In genomic region chr7:19116121-19117080, GRCh38 we compare ENCODE assay signal across 9 cellular contexts. TPM values are rescaled to one million over a fixed set of nuclear protein-coding genes. Genes with fewer than 3 reads are reported as not detected.
A peak's percentile ranks its signal among the peaks of the same experiment; 100 is the strongest.
DNase-seq lines count a peak whose midpoint lies in the region; ATAC-seq and TF ChIP-seq lines count a peak whose summit lies in the region.
"Had no signal": no experiment of that assay in that cellular context is flagged by ENCODE, and none has a peak within 500 bp of the region (broad histone marks: within the 10 kb centered on the region; RNA-seq: fewer than 3 reads in every experiment).

No MANE protein-coding gene starts in this region.

- no peak for ATAC-seq in SK-N-SH treated with all-trans-retinoic acid at 6 μM for 48 hours

- peak overlapping the region; percentile 95 for H3K9ac ChIP-seq in SK-N-SH
- peak overlapping the region; percentile 50; the same call in 1 of the 2 replicates for H3K9ac ChIP-seq in MM.1S (ENCODE audit: low read length)

- H3K4me2 ChIP-seq in SK-N-SH (peak overlapping the region; percentile 88), MM.1S (ENCODE audit: low read depth, low read length) (peak overlapping the region; percentile 96)

- peak overlapping the region; percentile 96 to 100 for H3K27ac ChIP-seq in SK-N-SH (ENCODE audit: low read depth in 2 of 2, low read length in 1 of 2)
- no peak overlapping the region for H3K27ac ChIP-seq in MM.1S (ENCODE audit: low read length)
- H3K27ac ChIP-seq in adrenal gland, result peak overlapping the region in 2 of 5 donors; percentile 17 to 77
- peak overlapping the region in 4 of 5 donors; percentile 8 to 84 (median 58) for H3K27ac ChIP-seq in stomach
- no peak overlapping the region for H3K27ac ChIP-seq in caudate nucleus (ENCODE audit: low read depth, low read length)

- H3K9me2 ChIP-seq in SK-N-SH, result no peaks in the 10 kb centered on the region
- no peaks in the 10 kb centered on the region for H3K9me2 ChIP-seq in MM.1S (replicated peaks; ENCODE audit: insufficient read depth, low read length)

- H2AFZ ChIP-seq in SK-N-SH (ENCODE audit: low read depth) (no peak overlapping the region), MM.1S (ENCODE audit: low read length) (peak overlapping the region; percentile 93)

- H3K27me3 ChIP-seq in SK-N-SH (ENCODE audit: insufficient read depth) (no peaks in the 10 kb centered on the region), MM.1S (replicated peaks; ENCODE audit: insufficient read depth, low read length) (peaks cover 6% of the 10 kb centered on the region; the same call in 1 of the 2 replicates), adrenal gland (peaks cover 55% of the 10 kb centered on the region), stomach (peaks cover 7 to 97% (median 84%) of the 10 kb centered on the region in 3 donors)

- H3F3A ChIP-seq in SK-N-SH (replicated peaks; ENCODE audit: insufficient read depth), result peaks cover 44% of the 10 kb centered on the region
- H3F3A ChIP-seq in MM.1S (ENCODE audit: insufficient read depth, low read length), result no peaks in the 10 kb centered on the region

- peaks cover 86% of the 10 kb centered on the region for H3K79me2 ChIP-seq in SK-N-SH (ENCODE audit: insufficient read depth)
- H3K79me2 ChIP-seq in MM.1S (ENCODE audit: low read length), result no peaks in the 10 kb centered on the region

- H3K36me3 ChIP-seq in SK-N-SH (replicated peaks in 1 of 2; ENCODE audit: control insufficient read depth in 1 of 2, insufficient read depth in 2 of 2, low read length in 1 of 2) (peaks cover 44 to 47% of the 10 kb centered on the region in 2 experiments), MM.1S (replicated peaks; ENCODE audit: insufficient read depth, low read length) (no peaks in the 10 kb centered on the region), adrenal gland (replicated peaks in 1 of 2) (no peaks in the 10 kb centered on the region), stomach (no peaks in the 10 kb centered on the region)

- DNase-seq in SK-N-SH (peak; percentile 72), MM.1S (peak; percentile 24), adrenal gland (peak in 5 of 7 donors; percentile 19 to 32 (median 24)), iPS-NIHi11 (ENCODE audit: low spot score) (peak; percentile 39), stomach (no peak), caudate nucleus (lab: John Stamatoyannopoulos, UW) (no peak), G401 (ENCODE audit: low spot score) (no peak)

- H3K9me3 ChIP-seq in SK-N-SH (no peaks in the 10 kb centered on the region), MM.1S (replicated peaks; ENCODE audit: insufficient read depth, low read length) (no peaks in the 10 kb centered on the region), adrenal gland (replicated peaks in 1 of 3) (no peaks in the 10 kb centered on the region), stomach (no peaks in the 10 kb centered on the region)

- POLR2A ChIA-PET in SK-N-SH (lab: Yijun Ruan, JAX), result interaction anchor here (1.1 to 6.6 kb wide), 17 partner anchors 9 to 620 kb away, joined by 3 to 151 read pairs (median 8); partner anchors contain the start of gene HDAC9

- intact Hi-C loops in adrenal gland (cut with DNase I) (no loop called here), stomach (cut with DNase I; ENCODE audit: low total_unique reads) (no loop called here)

- TF ChIP-seq RAD21 in SK-N-SH (IDR thresholded peaks at IDR 0.05; ENCODE audit: low read length), result no peak

- TF ChIP-seq EP300 in SK-N-SH (IDR thresholded peaks at IDR 0.05; ENCODE audit: borderline replicate concordance in 1 of 2, low read depth in 1 of 2, low read length in 1 of 2) (no peak), stomach (IDR thresholded peaks at IDR 0.05) (no peak)

- in situ Hi-C loops in G401 (cut with HindIII; ENCODE audit: low sequenced_read_pairs), result no loop called here

- no peak for TF ChIP-seq POLR2A in adrenal gland (IDR thresholded peaks at IDR 0.05)
- no peak for TF ChIP-seq POLR2A in stomach (IDR thresholded peaks at IDR 0.05)

- TF ChIP-seq CTCF in SK-N-SH (IDR thresholded peaks at IDR 0.05), result no peak
- TF ChIP-seq CTCF in MM.1S (IDR thresholded peaks at IDR 0.05; ENCODE audit: low read length), result no peak
- TF ChIP-seq CTCF in adrenal gland (IDR thresholded peaks at IDR 0.05), result no peak
- TF ChIP-seq CTCF in stomach (IDR thresholded peaks at IDR 0.05), result no peak

- H3K4me1 ChIP-seq in SK-N-SH (ENCODE audit: control insufficient read depth in 1 of 2, insufficient read depth in 2 of 2, low read depth in 1 of 2, low read length in 1 of 2) (peaks cover 7 to 26% of the 10 kb centered on the region in 2 experiments; a peak in 3 of 4 replicates), MM.1S (ENCODE audit: low read length) (0 out of 2 replicates have a peak, but pooled peaks cover 4% of the 10 kb centered on the region), adrenal gland (replicated peaks in 1 of 2) (peaks cover 4 to 11% of the 10 kb centered on the region in 2 donors), stomach (peaks cover 11 to 44% (median 31%) of the 10 kb centered on the region in 4 donors)

- CTCF ChIA-PET in SK-N-SH (lab: Yijun Ruan, JAX), result interaction anchor here (0.8 to 10.2 kb wide), 7 partner anchors 8 to 525 kb away, joined by 3 to 92 read pairs (median 4); no protein-coding TSS in a partner anchor

- H4K20me1 ChIP-seq in SK-N-SH (ENCODE audit: insufficient read depth) (peaks cover 30% of the 10 kb centered on the region), MM.1S (ENCODE audit: insufficient read depth, low read length) (no peaks in the 10 kb centered on the region)

- 1% methylated on average over 34 of the region's 69 CpGs for WGBS in SK-N-SH (ENCODE audit: low lambda C conversion rate)
- WGBS in adrenal gland, 4 donors, result 1 to 2% (median 2%) methylated on average over 16 to 69 of the region's 69 CpGs
- 1 to 4% (median 3%) methylated on average over 29 to 69 of the region's 69 CpGs for WGBS in stomach, 5 donors

- H3K4me3 ChIP-seq in SK-N-SH (ENCODE audit: low read depth in 2 of 2, low read length in 1 of 2) (peak overlapping the region; percentile 92 to 100), MM.1S (ENCODE audit: low read length) (peak overlapping the region; percentile 96), adrenal gland (peak overlapping the region in 3 of 4 donors; percentile 7 to 56 (median 46)), stomach (peak overlapping the region; percentile 58 to 70 (median 65))

TF ChIP-seq in SK-N-SH, 30 proteins besides CTCF, POLR2A, EP300 and RAD21 (continues in another document):
- TF ChIP-seq FOXM1 (IDR thresholded peaks at IDR 0.05; ENCODE audit: low read depth) (no peak; the same call in 1 of the 2 replicates), FOXJ3 (CRISPR knock-in tag; IDR thresholded peaks at IDR 0.05) (no peak), ELF1 (IDR thresholded peaks at IDR 0.05) (0 out of 2 replicates have a peak, but pooled peaks have one; percentile 4), TAF1 (IDR thresholded peaks at IDR 0.05; ENCODE audit: borderline replicate concordance, low read depth, low read length) (peak; percentile 24), MEF2A (IDR thresholded peaks at IDR 0.05; ENCODE audit: borderline replicate concordance, low read depth) (no peak), MAX (IDR thresholded peaks at IDR 0.05; ENCODE audit: low read depth) (no peak), JUND (IDR thresholded peaks at IDR 0.05) (0 out of 2 replicates have a peak, but pooled peaks have one; percentile 13), POLR2AphosphoS5 (IDR thresholded peaks at IDR 0.05; ENCODE audit: low read depth, low read length) (no peak; the same call in 1 of the 2 replicates), SIN3A (IDR thresholded peaks at IDR 0.05; ENCODE audit: borderline replicate concordance, low read depth, low read length) (no peak; the same call in 1 of the 2 replicates)

TF ChIP-seq in SK-N-SH treated with all-trans-retinoic acid at 6 μM for 48 hours, 23 proteins besides CTCF, POLR2A, EP300 and RAD21 (continues in another document):
- TF ChIP-seq BACH2 (CRISPR knock-in tag; IDR thresholded peaks at IDR 0.05; ENCODE audit: borderline replicate concordance) (no peak), ESRRG (CRISPR knock-in tag; IDR thresholded peaks at IDR 0.05) (no peak), ZNF8 (CRISPR knock-in tag; IDR thresholded peaks at IDR 0.05) (no peak), CREB5 (CRISPR knock-in tag; IDR thresholded peaks at IDR 0.05; ENCODE audit: low read depth) (no peak)
- TF ChIP-seq, protein P1, sequence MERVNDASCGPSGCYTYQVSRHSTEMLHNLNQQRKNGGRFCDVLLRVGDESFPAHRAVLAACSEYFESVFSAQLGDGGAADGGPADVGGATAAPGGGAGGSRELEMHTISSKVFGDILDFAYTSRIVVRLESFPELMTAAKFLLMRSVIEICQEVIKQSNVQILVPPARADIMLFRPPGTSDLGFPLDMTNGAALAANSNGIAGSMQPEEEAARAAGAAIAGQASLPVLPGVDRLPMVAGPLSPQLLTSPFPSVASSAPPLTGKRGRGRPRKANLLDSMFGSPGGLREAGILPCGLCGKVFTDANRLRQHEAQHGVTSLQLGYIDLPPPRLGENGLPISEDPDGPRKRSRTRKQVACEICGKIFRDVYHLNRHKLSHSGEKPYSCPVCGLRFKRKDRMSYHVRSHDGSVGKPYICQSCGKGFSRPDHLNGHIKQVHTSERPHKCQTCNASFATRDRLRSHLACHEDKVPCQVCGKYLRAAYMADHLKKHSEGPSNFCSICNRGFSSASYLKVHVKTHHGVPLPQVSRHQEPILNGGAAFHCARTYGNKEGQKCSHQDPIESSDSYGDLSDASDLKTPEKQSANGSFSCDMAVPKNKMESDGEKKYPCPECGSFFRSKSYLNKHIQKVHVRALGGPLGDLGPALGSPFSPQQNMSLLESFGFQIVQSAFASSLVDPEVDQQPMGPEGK (CRISPR knock-in tag; IDR thresholded peaks at IDR 0.05; ENCODE audit: borderline replicate concordance), result no peak

RNA-seq across cellular contexts. Expression of gene TWIST1, which starts 1.0 kb away (rescaled TPM):
- polyA plus RNA-seq in SK-N-SH (2012; rRNA removed) (162 and 170 TPM in 2 replicates), adrenal gland (10 to 100 TPM in 1 of 3 donors, 1 to 10 TPM in 2; 1.9 to 17.9 (median 3.0) TPM), stomach (1 to 10 TPM; 1.2 to 4.6 (median 3.2) TPM)
- polyA plus RNA-seq in SK-N-SH (2012; cell fraction: cytosol; rRNA removed), result 95.7 and 147 TPM in 2 replicates
- polyA plus RNA-seq in SK-N-SH (2012; cell fraction: nucleus; rRNA removed), result 208 and 254 TPM in 2 replicates
- total RNA-seq in adrenal gland (10 to 100 TPM in 4 of 8 donors, 1 to 10 TPM in 4; 1.8 to 16.3 (median 10.5) TPM), stomach (100 to 1,000 TPM in 1 of 5 donors, 1 to 10 TPM in 2, under 1 TPM in 1, not detected in 1; 0.58 to 169 (median 5.6) TPM)
- 2.5 TPM in 1 of 2 replicates, not detected in the other for total RNA-seq in G401 (2014; rRNA removed; shearing (Covaris generic))

RNA-seq across cellular contexts. Expression of gene FERD3L, which starts 28.8 kb away (rescaled TPM):
- polyA plus RNA-seq in SK-N-SH (2012; rRNA removed), result not detected in 2 replicates
- polyA plus RNA-seq in SK-N-SH (2012; cell fraction: cytosol; rRNA removed), result not detected in 2 replicates
- polyA plus RNA-seq in SK-N-SH (2012; cell fraction: nucleus; rRNA removed), result not detected in 2 replicates
- not detected for total RNA-seq in adrenal gland
- polyA plus RNA-seq in adrenal gland, result not detected
- total RNA-seq in stomach, result not detected
- polyA plus RNA-seq in stomach, result not detected
- total RNA-seq in G401 (2014; rRNA removed; shearing (Covaris generic)), result not detected in 2 replicates
- total RNA-seq: subcutaneous adipose tissue had no signal

Comparison
In these comparisons a context has a peak if more than half of its experiments do, and no peak if none do; other contexts are left out.
1. DNase-seq: peak in SK-N-SH (single experiment), MM.1S (single experiment), adrenal gland (5 of 7) and iPS-NIHi11 (single experiment); none in stomach (single experiment), caudate nucleus (0 of 61) and G401 (single experiment).
2. H3K27ac ChIP-seq: peak in SK-N-SH (2 of 2) and stomach (4 of 5); none in MM.1S (single experiment) and caudate nucleus (single experiment).
3. H3K4me3 ChIP-seq: peak in every context shown above with its lines; median percentile 96 in SK-N-SH; 96 in MM.1S; 65 in stomach; 46 in adrenal gland.